Comparison of ENCODE assay signal across 1 cellular context in the genomic region with DNA sequence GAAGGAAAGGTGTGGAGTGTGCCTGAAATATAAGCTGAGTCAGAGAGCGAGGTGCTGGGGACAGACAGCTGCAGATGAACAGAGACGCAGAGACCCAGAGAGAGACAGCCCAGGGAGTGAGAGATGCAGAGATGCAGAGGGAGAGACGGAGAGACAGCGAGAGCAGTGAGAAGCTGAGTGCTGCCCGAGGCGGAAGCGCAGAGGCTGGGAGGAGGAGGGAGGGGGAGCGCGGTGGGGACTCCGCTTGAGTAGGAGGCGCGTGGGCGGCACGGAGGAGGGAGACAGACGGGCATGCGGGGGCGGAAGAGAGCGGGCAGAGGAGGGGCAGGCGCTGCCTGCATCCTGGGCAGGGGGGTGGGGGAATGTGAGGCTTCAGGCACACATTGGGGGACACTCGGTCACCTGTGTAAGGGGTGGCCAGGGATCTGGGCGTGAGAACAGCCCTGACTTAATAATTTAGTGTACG.
TF ChIP-seq lines count a peak whose summit lies in the region.

No MANE protein-coding gene starts in this region.

TF ChIP-seq in SK-N-SH treated with all-trans-retinoic acid at 6 μM for 48 hours, 23 proteins besides CTCF, POLR2A, EP300 and RAD21 (continued from another document):
- TF ChIP-seq TCF4 (CRISPR knock-in tag; IDR thresholded peaks at IDR 0.05; ENCODE audit: borderline replicate concordance) (no peak), ZC3H10 (CRISPR knock-in tag; IDR thresholded peaks at IDR 0.05) (no peak), ARNTL (CRISPR knock-in tag; IDR thresholded peaks at IDR 0.05; ENCODE audit: borderline replicate concordance, low read depth) (no peak), ZFP30 (CRISPR knock-in tag; IDR thresholded peaks at IDR 0.05) (no peak), ISL1 (CRISPR knock-in tag; IDR thresholded peaks at IDR 0.05) (no peak), BACH2 (CRISPR knock-in tag; IDR thresholded peaks at IDR 0.05; ENCODE audit: borderline replicate concordance) (no peak)
- TF ChIP-seq, protein P1, sequence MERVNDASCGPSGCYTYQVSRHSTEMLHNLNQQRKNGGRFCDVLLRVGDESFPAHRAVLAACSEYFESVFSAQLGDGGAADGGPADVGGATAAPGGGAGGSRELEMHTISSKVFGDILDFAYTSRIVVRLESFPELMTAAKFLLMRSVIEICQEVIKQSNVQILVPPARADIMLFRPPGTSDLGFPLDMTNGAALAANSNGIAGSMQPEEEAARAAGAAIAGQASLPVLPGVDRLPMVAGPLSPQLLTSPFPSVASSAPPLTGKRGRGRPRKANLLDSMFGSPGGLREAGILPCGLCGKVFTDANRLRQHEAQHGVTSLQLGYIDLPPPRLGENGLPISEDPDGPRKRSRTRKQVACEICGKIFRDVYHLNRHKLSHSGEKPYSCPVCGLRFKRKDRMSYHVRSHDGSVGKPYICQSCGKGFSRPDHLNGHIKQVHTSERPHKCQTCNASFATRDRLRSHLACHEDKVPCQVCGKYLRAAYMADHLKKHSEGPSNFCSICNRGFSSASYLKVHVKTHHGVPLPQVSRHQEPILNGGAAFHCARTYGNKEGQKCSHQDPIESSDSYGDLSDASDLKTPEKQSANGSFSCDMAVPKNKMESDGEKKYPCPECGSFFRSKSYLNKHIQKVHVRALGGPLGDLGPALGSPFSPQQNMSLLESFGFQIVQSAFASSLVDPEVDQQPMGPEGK (CRISPR knock-in tag; IDR thresholded peaks at IDR 0.05; ENCODE audit: borderline replicate concordance), result no peak
